Comparison of ENCODE assay signal across 8 cellular contexts in genomic region chr2:69798909-69799526, GRCh38. TPM values are rescaled to one million over a fixed set of nuclear protein-coding genes. Genes with fewer than 3 reads are reported as not detected.
DNase-seq lines count a peak whose midpoint lies in the region; ATAC-seq and TF ChIP-seq lines count a peak whose summit lies in the region.

No MANE protein-coding gene starts in this region.

- peaks cover 51% of the 10 kb centered on the region for H3K4me1 Mint-ChIP-seq in dendritic cell treated with granulocyte-macrophage colony-stimulating factor and Interleukin-4, amounts not matched to agents 40 ng/mL and 50 ng/mL, for 4 days (ENCODE audit: low read depth)
- H3K4me1 Mint-ChIP-seq in natural killer cell = peaks cover 41 to 60% of the 10 kb centered on the region in 2 donors

- no peaks in the 10 kb centered on the region for H3K27me3 Mint-ChIP-seq in dendritic cell treated with granulocyte-macrophage colony-stimulating factor and Interleukin-4, amounts not matched to agents 40 ng/mL and 50 ng/mL, for 4 days
- no peaks in the 10 kb centered on the region for H3K27me3 Mint-ChIP-seq in natural killer cell (ENCODE audit: low read depth in 2 of 2)

- no peak overlapping the region for H3K27ac ChIP-seq in WERI-Rb-1

- H3K9me3 Mint-ChIP-seq in dendritic cell treated with granulocyte-macrophage colony-stimulating factor and Interleukin-4, amounts not matched to agents 40 ng/mL and 50 ng/mL, for 4 days = no peaks in the 10 kb centered on the region
- no peaks in the 10 kb centered on the region for H3K9me3 Mint-ChIP-seq in natural killer cell

- H3K9me3 ChIP-seq in WERI-Rb-1 (ENCODE audit: severe bottlenecking) = no peaks in the 10 kb centered on the region

- peak; percentile 75 for DNase-seq in Jurkat, Clone E6-1 (ENCODE audit: low read depth, low spot score)
- no peak for DNase-seq in natural killer cell
- no peak for DNase-seq in WERI-Rb-1
- DNase-seq in GM19238 (ENCODE audit: insufficient read length, low spot score) = no peak
- DNase-seq in superior temporal gyrus (ENCODE audit: extremely low spot score) = no peak

- ATAC-seq in GM19023 (IDR thresholded peaks at IDR 0.05; ENCODE audit: unreplicated experiment) (peak; percentile 37), natural killer cell (peak; percentile 62 to 73 (median 71)), HG03039 (IDR thresholded peaks at IDR 0.05; ENCODE audit: unreplicated experiment) (no peak)

- H3K27ac Mint-ChIP-seq in dendritic cell treated with granulocyte-macrophage colony-stimulating factor and Interleukin-4, amounts not matched to agents 40 ng/mL and 50 ng/mL, for 4 days = peak overlapping the region; percentile 64
- H3K27ac Mint-ChIP-seq in natural killer cell = peak overlapping the region; percentile 79 to 95

- no peak overlapping the region; the same call in 1 of the 2 replicates for H3K4me3 ChIP-seq in Jurkat, Clone E6-1 (ENCODE audit: low read length)
- H3K4me3 ChIP-seq in WERI-Rb-1 (ENCODE audit: low read depth, low read length) = no peak overlapping the region

- H3K27me3 ChIP-seq in WERI-Rb-1 (ENCODE audit: insufficient read depth, low read depth, severe bottlenecking) = no peaks in the 10 kb centered on the region

- H3K36me3 Mint-ChIP-seq in dendritic cell treated with granulocyte-macrophage colony-stimulating factor and Interleukin-4, amounts not matched to agents 40 ng/mL and 50 ng/mL, for 4 days (ENCODE audit: low read depth) = peaks cover 88% of the 10 kb centered on the region
- H3K36me3 Mint-ChIP-seq in natural killer cell = no peaks in the 10 kb centered on the region

- no peak for TF ChIP-seq CTCF in natural killer cell (IDR thresholded peaks at IDR 0.05)
- no peak for TF ChIP-seq CTCF in WERI-Rb-1 (IDR thresholded peaks at IDR 0.05; ENCODE audit: low read depth, low read length)

- H3K36me3 ChIP-seq in WERI-Rb-1 = no peaks in the 10 kb centered on the region

- no peak overlapping the region for H3K4me3 Mint-ChIP-seq in dendritic cell treated with granulocyte-macrophage colony-stimulating factor and Interleukin-4, amounts not matched to agents 40 ng/mL and 50 ng/mL, for 4 days
- H3K4me3 Mint-ChIP-seq in natural killer cell = peak overlapping the region; percentile 73

- intact Hi-C loops in dendritic cell treated with granulocyte-macrophage colony-stimulating factor and Interleukin-4, amounts not matched to agents 40 ng/mL and 50 ng/mL, for 4 days (cut with micrococcal nuclease) = no loop called here
- intact Hi-C loops in natural killer cell (cut with micrococcal nuclease) = no loop called here

RNA-seq across cellular contexts. Expression of gene GMCL1, which starts 30.4 kb away (rescaled TPM):
- 26.0 TPM for polyA plus RNA-seq in Jurkat, Clone E6-1 (2012; ENCODE audit: insufficient read depth, insufficient read length)
- 10 to 100 TPM; 34.6 to 49.4 (median 35.9) TPM for total RNA-seq in natural killer cell

RNA-seq across cellular contexts. Expression of gene ANXA4, which starts 57.1 kb away (rescaled TPM):
- polyA plus RNA-seq in Jurkat, Clone E6-1 (2012; ENCODE audit: insufficient read depth, insufficient read length) = 25.5 TPM
- 10 to 100 TPM; 44.6 to 63.6 (median 55.8) TPM for total RNA-seq in natural killer cell
